2 cellular contexts compared by ENCODE assay signal in the genomic region with DNA sequence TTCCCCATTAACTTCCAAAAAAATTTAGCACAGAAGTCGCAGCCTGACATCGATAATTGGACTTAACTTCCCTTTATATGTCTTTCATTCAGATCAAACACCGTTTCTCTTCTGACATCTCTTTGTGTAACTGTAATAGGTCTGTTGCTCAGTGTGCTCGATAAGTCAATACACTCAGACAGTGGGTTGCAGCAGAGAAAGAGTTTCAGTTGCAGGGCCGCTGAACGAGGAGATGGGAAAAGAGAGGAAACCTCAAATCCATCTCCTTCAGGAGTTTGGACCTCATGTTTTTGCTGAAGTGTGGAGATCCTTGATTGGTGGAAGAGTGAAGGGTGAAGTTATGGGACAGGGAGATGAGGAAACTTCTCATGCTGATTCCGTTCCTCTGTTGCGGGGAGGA.
TF ChIP-seq lines count a peak whose summit lies in the region.

No MANE protein-coding gene starts in this region.

TF ChIP-seq in SK-N-SH, 30 proteins besides CTCF, POLR2A, EP300 and RAD21 (continued from another document):
- TF ChIP-seq, protein P1, sequence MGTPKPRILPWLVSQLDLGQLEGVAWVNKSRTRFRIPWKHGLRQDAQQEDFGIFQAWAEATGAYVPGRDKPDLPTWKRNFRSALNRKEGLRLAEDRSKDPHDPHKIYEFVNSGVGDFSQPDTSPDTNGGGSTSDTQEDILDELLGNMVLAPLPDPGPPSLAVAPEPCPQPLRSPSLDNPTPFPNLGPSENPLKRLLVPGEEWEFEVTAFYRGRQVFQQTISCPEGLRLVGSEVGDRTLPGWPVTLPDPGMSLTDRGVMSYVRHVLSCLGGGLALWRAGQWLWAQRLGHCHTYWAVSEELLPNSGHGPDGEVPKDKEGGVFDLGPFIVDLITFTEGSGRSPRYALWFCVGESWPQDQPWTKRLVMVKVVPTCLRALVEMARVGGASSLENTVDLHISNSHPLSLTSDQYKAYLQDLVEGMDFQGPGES (IDR thresholded peaks at IDR 0.05; ENCODE audit: low read depth, low read length): no peak
- no peak for TF ChIP-seq NFIC (IDR thresholded peaks at IDR 0.05; ENCODE audit: borderline replicate concordance)
- TF ChIP-seq MXI1 (IDR thresholded peaks at IDR 0.05; ENCODE audit: low read depth, low read length): no peak
- no peak for TF ChIP-seq YY1 (IDR thresholded peaks at IDR 0.05; ENCODE audit: low read depth)
- TF ChIP-seq, protein P2, sequence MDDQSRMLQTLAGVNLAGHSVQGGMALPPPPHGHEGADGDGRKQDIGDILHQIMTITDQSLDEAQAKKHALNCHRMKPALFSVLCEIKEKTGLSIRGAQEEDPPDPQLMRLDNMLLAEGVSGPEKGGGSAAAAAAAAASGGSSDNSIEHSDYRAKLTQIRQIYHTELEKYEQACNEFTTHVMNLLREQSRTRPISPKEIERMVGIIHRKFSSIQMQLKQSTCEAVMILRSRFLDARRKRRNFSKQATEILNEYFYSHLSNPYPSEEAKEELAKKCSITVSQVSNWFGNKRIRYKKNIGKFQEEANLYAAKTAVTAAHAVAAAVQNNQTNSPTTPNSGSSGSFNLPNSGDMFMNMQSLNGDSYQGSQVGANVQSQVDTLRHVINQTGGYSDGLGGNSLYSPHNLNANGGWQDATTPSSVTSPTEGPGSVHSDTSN (IDR thresholded peaks at IDR 0.05): no peak
- TF ChIP-seq RFX5 (IDR thresholded peaks at IDR 0.05; ENCODE audit: low read length): no peak
- TF ChIP-seq FOXM1 (IDR thresholded peaks at IDR 0.05; ENCODE audit: low read depth): no peak

TF ChIP-seq in SK-N-SH treated with all-trans-retinoic acid at 6 μM for 48 hours, 23 proteins besides CTCF, POLR2A, EP300 and RAD21 (continued from another document):
- no peak for TF ChIP-seq PATZ1 (CRISPR knock-in tag; IDR thresholded peaks at IDR 0.05; ENCODE audit: borderline replicate concordance)
- TF ChIP-seq, protein P3, sequence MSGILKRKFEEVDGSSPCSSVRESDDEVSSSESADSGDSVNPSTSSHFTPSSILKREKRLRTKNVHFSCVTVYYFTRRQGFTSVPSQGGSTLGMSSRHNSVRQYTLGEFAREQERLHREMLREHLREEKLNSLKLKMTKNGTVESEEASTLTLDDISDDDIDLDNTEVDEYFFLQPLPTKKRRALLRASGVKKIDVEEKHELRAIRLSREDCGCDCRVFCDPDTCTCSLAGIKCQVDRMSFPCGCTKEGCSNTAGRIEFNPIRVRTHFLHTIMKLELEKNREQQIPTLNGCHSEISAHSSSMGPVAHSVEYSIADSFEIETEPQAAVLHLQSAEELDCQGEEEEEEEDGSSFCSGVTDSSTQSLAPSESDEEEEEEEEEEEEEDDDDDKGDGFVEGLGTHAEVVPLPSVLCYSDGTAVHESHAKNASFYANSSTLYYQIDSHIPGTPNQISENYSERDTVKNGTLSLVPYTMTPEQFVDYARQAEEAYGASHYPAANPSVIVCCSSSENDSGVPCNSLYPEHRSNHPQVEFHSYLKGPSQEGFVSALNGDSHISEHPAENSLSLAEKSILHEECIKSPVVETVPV (CRISPR knock-in tag; IDR thresholded peaks at IDR 0.05): no peak
- TF ChIP-seq RARB (CRISPR knock-in tag; IDR thresholded peaks at IDR 0.05): no peak
- TF ChIP-seq TOX (CRISPR knock-in tag; IDR thresholded peaks at IDR 0.05; ENCODE audit: borderline replicate concordance): no peak
- TF ChIP-seq ZNF8 (CRISPR knock-in tag; IDR thresholded peaks at IDR 0.05): no peak
- no peak for TF ChIP-seq ZFP30 (CRISPR knock-in tag; IDR thresholded peaks at IDR 0.05)
- no peak for TF ChIP-seq ZNF565 (CRISPR knock-in tag; conservative IDR thresholded peaks at IDR 0.05; ENCODE audit: low read depth)
- TF ChIP-seq, protein P4, sequence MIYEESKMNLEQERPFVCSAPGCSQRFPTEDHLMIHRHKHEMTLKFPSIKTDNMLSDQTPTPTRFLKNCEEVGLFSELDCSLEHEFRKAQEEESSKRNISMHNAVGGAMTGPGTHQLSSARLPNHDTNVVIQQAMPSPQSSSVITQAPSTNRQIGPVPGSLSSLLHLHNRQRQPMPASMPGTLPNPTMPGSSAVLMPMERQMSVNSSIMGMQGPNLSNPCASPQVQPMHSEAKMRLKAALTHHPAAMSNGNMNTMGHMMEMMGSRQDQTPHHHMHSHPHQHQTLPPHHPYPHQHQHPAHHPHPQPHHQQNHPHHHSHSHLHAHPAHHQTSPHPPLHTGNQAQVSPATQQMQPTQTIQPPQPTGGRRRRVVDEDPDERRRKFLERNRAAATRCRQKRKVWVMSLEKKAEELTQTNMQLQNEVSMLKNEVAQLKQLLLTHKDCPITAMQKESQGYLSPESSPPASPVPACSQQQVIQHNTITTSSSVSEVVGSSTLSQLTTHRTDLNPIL (CRISPR knock-in tag; IDR thresholded peaks at IDR 0.05; ENCODE audit: low read depth): no peak
- no peak for TF ChIP-seq SNAI2 (CRISPR knock-in tag; IDR thresholded peaks at IDR 0.05)
- no peak for TF ChIP-seq GLIS3 (CRISPR knock-in tag; IDR thresholded peaks at IDR 0.05)
- TF ChIP-seq ARNTL (CRISPR knock-in tag; IDR thresholded peaks at IDR 0.05; ENCODE audit: borderline replicate concordance, low read depth): no peak
- TF ChIP-seq BACH2 (CRISPR knock-in tag; IDR thresholded peaks at IDR 0.05; ENCODE audit: borderline replicate concordance): no peak
- TF ChIP-seq, protein P5, sequence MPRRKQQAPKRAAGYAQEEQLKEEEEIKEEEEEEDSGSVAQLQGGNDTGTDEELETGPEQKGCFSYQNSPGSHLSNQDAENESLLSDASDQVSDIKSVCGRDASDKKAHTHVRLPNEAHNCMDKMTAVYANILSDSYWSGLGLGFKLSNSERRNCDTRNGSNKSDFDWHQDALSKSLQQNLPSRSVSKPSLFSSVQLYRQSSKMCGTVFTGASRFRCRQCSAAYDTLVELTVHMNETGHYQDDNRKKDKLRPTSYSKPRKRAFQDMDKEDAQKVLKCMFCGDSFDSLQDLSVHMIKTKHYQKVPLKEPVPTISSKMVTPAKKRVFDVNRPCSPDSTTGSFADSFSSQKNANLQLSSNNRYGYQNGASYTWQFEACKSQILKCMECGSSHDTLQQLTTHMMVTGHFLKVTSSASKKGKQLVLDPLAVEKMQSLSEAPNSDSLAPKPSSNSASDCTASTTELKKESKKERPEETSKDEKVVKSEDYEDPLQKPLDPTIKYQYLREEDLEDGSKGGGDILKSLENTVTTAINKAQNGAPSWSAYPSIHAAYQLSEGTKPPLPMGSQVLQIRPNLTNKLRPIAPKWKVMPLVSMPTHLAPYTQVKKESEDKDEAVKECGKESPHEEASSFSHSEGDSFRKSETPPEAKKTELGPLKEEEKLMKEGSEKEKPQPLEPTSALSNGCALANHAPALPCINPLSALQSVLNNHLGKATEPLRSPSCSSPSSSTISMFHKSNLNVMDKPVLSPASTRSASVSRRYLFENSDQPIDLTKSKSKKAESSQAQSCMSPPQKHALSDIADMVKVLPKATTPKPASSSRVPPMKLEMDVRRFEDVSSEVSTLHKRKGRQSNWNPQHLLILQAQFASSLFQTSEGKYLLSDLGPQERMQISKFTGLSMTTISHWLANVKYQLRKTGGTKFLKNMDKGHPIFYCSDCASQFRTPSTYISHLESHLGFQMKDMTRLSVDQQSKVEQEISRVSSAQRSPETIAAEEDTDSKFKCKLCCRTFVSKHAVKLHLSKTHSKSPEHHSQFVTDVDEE (CRISPR knock-in tag; IDR thresholded peaks at IDR 0.05): no peak
- TF ChIP-seq ZFP3 (CRISPR knock-in tag; IDR thresholded peaks at IDR 0.05): no peak
